Comparison of ENCODE assay signal across 8 cellular contexts in the genomic region with DNA sequence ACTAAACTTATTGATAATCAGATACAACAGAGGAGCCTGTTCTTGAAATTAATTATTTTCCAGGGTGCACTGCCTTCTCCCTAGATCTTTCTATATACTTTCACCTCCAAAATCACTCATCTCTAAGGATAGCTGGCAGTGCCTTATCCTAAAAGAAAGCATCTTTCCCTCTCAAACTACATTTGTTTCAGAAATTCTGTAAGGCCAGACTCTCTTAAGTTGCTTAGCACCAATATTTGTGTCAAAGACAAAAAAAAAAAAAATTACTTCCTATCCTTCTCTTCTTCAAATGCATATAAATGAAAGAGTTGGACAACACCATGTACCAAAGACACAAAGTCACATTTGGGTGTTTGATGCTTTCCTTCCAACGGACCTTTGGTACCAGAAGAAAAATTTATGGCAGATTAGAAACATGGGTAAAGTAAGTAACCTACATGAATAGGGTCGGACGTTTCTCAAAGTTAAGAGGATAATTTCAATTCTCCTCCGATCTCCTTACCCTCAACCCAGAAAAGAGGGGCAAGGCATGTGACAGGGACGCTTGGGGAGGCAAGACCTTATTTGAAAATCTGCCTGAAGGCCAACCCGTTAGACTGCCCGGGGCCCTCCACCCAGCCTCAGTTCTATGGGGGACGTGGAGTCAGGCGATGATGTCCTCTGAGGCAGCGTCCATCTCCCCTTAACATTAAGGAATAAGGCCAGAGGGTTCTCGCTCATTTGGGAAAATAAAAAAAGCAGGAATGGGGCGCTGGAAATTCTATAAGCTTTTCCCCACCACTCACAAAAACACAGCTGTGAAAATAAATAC.
A peak's percentile ranks its signal among the peaks of the same experiment; 100 is the strongest.
DNase-seq lines count a peak whose midpoint lies in the region; ATAC-seq, FAIRE-seq and TF ChIP-seq lines count a peak whose summit lies in the region.

No MANE protein-coding gene starts in this region.

- no peak overlapping the region for H2AFZ ChIP-seq in keratinocyte (ENCODE audit: control insufficient read depth, low read length)

- peaks cover 58% of the 10 kb centered on the region for H3K36me3 Mint-ChIP-seq in activated naive CD4-positive, alpha-beta T cell treated with anti-CD3 and anti-CD28 coated beads for 36 hours (ENCODE audit: low read depth)
- peaks cover 57% of the 10 kb centered on the region for H3K36me3 Mint-ChIP-seq in activated naive CD8-positive, alpha-beta T cell treated with anti-CD3 and anti-CD28 coated beads for 36 hours

- H3K27ac ChIP-seq in keratinocyte (ENCODE audit: control insufficient read depth, insufficient read depth, low read length), result peak overlapping the region; percentile 90
- H3K27ac ChIP-seq in thyroid gland, result peak overlapping the region; percentile 89 to 93 (median 91)

- peak overlapping the region; percentile 75 to 96 (median 94) for H3K4me3 ChIP-seq in keratinocyte (ENCODE audit: control insufficient read depth in 2 of 3, extremely low read depth in 1 of 3, insufficient read depth in 2 of 3, low read depth in 1 of 3, low read length in 3 of 3)
- peak overlapping the region in 2 of 3 donors; percentile 74 to 93 for H3K4me3 ChIP-seq in thyroid gland (replicated peaks in 1 of 3)

- WGBS in thyroid gland, 2 donors, result 42 to 46% methylated on average over 12 of the region's 12 CpGs

- peak in 1 of 3 experiments; percentile 6 for TF ChIP-seq CTCF in keratinocyte (optimal IDR thresholded peaks at IDR 0.05 in 1 of 3, IDR thresholded peaks at IDR 0.05 in 1 of 3, conservative IDR thresholded peaks at IDR 0.05 in 1 of 3; ENCODE audit: extremely low read depth in 1 of 3, insufficient read depth in 2 of 3, low read length in 3 of 3)
- no peak for TF ChIP-seq CTCF in thyroid gland (IDR thresholded peaks at IDR 0.05)

- H3K36me3 ChIP-seq in keratinocyte (ENCODE audit: control insufficient read depth in 2 of 2, extremely low read depth in 1 of 2, insufficient read depth in 2 of 2, low read length in 2 of 2), result peaks cover 0 to 21% of the 10 kb centered on the region in 2 experiments
- H3K36me3 ChIP-seq in thyroid gland, result no peaks in the 10 kb centered on the region

- no peaks in the 10 kb centered on the region for H3K27me3 Mint-ChIP-seq in activated naive CD4-positive, alpha-beta T cell treated with anti-CD3 and anti-CD28 coated beads for 36 hours (ENCODE audit: low read depth)
- no peaks in the 10 kb centered on the region for H3K27me3 Mint-ChIP-seq in activated naive CD8-positive, alpha-beta T cell treated with anti-CD3 and anti-CD28 coated beads for 36 hours

- no peak for TF ChIP-seq POLR2A in thyroid gland (IDR thresholded peaks at IDR 0.05)

- H3K27ac Mint-ChIP-seq in activated naive CD4-positive, alpha-beta T cell treated with anti-CD3 and anti-CD28 coated beads for 36 hours, result peak overlapping the region; percentile 97
- peak overlapping the region; percentile 99 for H3K27ac Mint-ChIP-seq in activated naive CD8-positive, alpha-beta T cell treated with anti-CD3 and anti-CD28 coated beads for 36 hours

- ATAC-seq in HG03095 (IDR thresholded peaks at IDR 0.05; ENCODE audit: unreplicated experiment), result no peak

- H3K4me1 Mint-ChIP-seq in activated naive CD4-positive, alpha-beta T cell treated with anti-CD3 and anti-CD28 coated beads for 36 hours (ENCODE audit: low read depth), result peaks cover 36% of the 10 kb centered on the region
- H3K4me1 Mint-ChIP-seq in activated naive CD8-positive, alpha-beta T cell treated with anti-CD3 and anti-CD28 coated beads for 36 hours, result peaks cover 43% of the 10 kb centered on the region

- intact Hi-C loops in activated naive CD4-positive, alpha-beta T cell treated with anti-CD3 and anti-CD28 coated beads for 36 hours (cut with micrococcal nuclease), result no loop called here
- intact Hi-C loops in thyroid gland (cut with DNase I), result no loop called here

- peak overlapping the region; percentile 96 for H3K4me3 Mint-ChIP-seq in activated naive CD4-positive, alpha-beta T cell treated with anti-CD3 and anti-CD28 coated beads for 36 hours
- peak overlapping the region; percentile 97 for H3K4me3 Mint-ChIP-seq in activated naive CD8-positive, alpha-beta T cell treated with anti-CD3 and anti-CD28 coated beads for 36 hours

- dilution Hi-C loops in keratinocyte (cut with MboI; ENCODE audit: extremely low pct_ligation_motif_present, low sequenced_read_pairs), result loop anchor here (25.0 kb wide), 1 partner anchor 91 kb away; no protein-coding TSS in a partner anchor

- peaks cover 30% of the 10 kb centered on the region for H4K20me1 ChIP-seq in keratinocyte (ENCODE audit: control insufficient read depth, extremely low read depth, insufficient read depth, low read length)

- H3K4me1 ChIP-seq in keratinocyte (ENCODE audit: control insufficient read depth, extremely low read depth, insufficient read depth, low read length) (peaks cover 70% of the 10 kb centered on the region), thyroid gland (peaks cover 11 to 36% of the 10 kb centered on the region in 2 donors)

- no peak for FAIRE-seq in keratinocyte (lab: Jason Lieb, UNC)

- peak overlapping the region; percentile 95 for H3K9ac ChIP-seq in keratinocyte (ENCODE audit: control insufficient read depth, extremely low read depth, insufficient read depth, low read length)

- DNase-seq in activated naive CD4-positive, alpha-beta T cell treated with anti-CD3 and anti-CD28 coated beads for 36 hours, result peak; percentile 42
- DNase-seq in activated naive CD4-positive, alpha-beta T cell treated with Interleukin-2 at 50 U/mL for 16 hours, result no peak
- no peak for DNase-seq in activated naive CD8-positive, alpha-beta T cell treated with anti-CD3 and anti-CD28 coated beads for 36 hours
- no peak for DNase-seq in keratinocyte (ENCODE audit: low read depth, low spot score)
- DNase-seq in thyroid gland, result no peak
- no peak for DNase-seq in retina
- DNase-seq in stimulated activated CD4-positive, alpha-beta T cell treated with anti-CD3 and anti-CD28 coated beads, Interleukin-1b, Interleukin-23, amount 100 ng/mL, for 48 hours, result no peak

- no peaks in the 10 kb centered on the region for H3K9me3 ChIP-seq in keratinocyte (ENCODE audit: control insufficient read depth, low read depth, low read length)
- H3K9me3 ChIP-seq in thyroid gland, result no peaks in the 10 kb centered on the region

- CTCF ChIA-PET in activated naive CD4-positive, alpha-beta T cell treated with anti-CD3 and anti-CD28 coated beads for 36 hours (lab: Charles Lee), result interaction anchor here (0.9 to 6.4 kb wide), 12 partner anchors 11 to 349 kb away, joined by 3 to 86 read pairs (median 8); no protein-coding TSS in a partner anchor

- H3K27me3 ChIP-seq in keratinocyte (ENCODE audit: control insufficient read depth, extremely low read depth, insufficient read depth, low read length), result no peaks in the 10 kb centered on the region
- H3K27me3 ChIP-seq in thyroid gland, result no peaks in the 10 kb centered on the region

- H3K9me3 Mint-ChIP-seq in activated naive CD4-positive, alpha-beta T cell treated with anti-CD3 and anti-CD28 coated beads for 36 hours, result no peaks in the 10 kb centered on the region
- no peaks in the 10 kb centered on the region for H3K9me3 Mint-ChIP-seq in activated naive CD8-positive, alpha-beta T cell treated with anti-CD3 and anti-CD28 coated beads for 36 hours

- H3K79me2 ChIP-seq in keratinocyte (ENCODE audit: control insufficient read depth, insufficient read depth, low read length), result peaks cover 59% of the 10 kb centered on the region

- peaks cover under 1% of the 10 kb centered on the region for H3K9me1 ChIP-seq in keratinocyte (ENCODE audit: control insufficient read depth, extremely low read depth, insufficient read depth, low read length)

- peak overlapping the region; percentile 95 for H3K4me2 ChIP-seq in keratinocyte (ENCODE audit: control insufficient read depth, extremely low read depth, insufficient read depth, low read depth, low read length)
